In genomic region chr3:14141602-14142315, GRCh38 we compare ENCODE assay signal across 1 cellular context.
TF ChIP-seq lines count a peak whose summit lies in the region.

No MANE protein-coding gene starts in this region.

TF ChIP-seq in endothelial cell of umbilical vein, 7 proteins besides CTCF, POLR2A, EP300 and RAD21:
- TF ChIP-seq GATA2 (IDR thresholded peaks at IDR 0.05; ENCODE audit: insufficient read depth, insufficient read length, low read depth, low read length): no peak
- no peak for TF ChIP-seq FOS (IDR thresholded peaks at IDR 0.05; ENCODE audit: borderline replicate concordance, insufficient read depth, low read length)
- no peak for TF ChIP-seq POLR2AphosphoS5 (IDR thresholded peaks at IDR 0.05; ENCODE audit: insufficient read depth, low read depth, low read length)
- no peak for TF ChIP-seq JUN (IDR thresholded peaks at IDR 0.05; ENCODE audit: borderline replicate concordance, insufficient read depth, insufficient read length, low read depth)
- TF ChIP-seq MAX (IDR thresholded peaks at IDR 0.05; ENCODE audit: insufficient read depth, insufficient read length): no peak
- TF ChIP-seq EZH2 (IDR thresholded peaks at IDR 0.05; ENCODE audit: borderline replicate concordance, low read depth, low read length, severe bottlenecking): no peak
- TF ChIP-seq MYC (IDR thresholded peaks at IDR 0.05; ENCODE audit: low read depth, low read length): no peak
